22 cellular contexts compared by ENCODE assay signal in genomic region chr7:117759950-117760640, GRCh38.
DNase-seq lines count a peak whose midpoint lies in the region; ATAC-seq and TF ChIP-seq lines count a peak whose summit lies in the region.
"Had no signal": no experiment of that assay in that cellular context is flagged by ENCODE, and none has a peak within 500 bp of the region (broad histone marks: within the 10 kb centered on the region; RNA-seq: fewer than 3 reads in every experiment).

No MANE protein-coding gene starts in this region.

- H3K27me3 ChIP-seq in suprapubic skin: no peaks in the 10 kb centered on the region
- H3K27me3 ChIP-seq: foreskin keratinocyte, neural progenitor cell, thyroid gland had no signal

- ATAC-seq in HG02885 (IDR thresholded peaks at IDR 0.05; ENCODE audit: poor library complexity, unreplicated experiment): no peak
- ATAC-seq: foreskin keratinocyte, lower lobe of right lung had no signal

- DNase-seq in COLO829 (ENCODE audit: low spot score): peak; percentile 78
- DNase-seq in SK-N-MC (ENCODE audit: low read depth, low spot score): no peak
- DNase-seq in fibroblast of gingiva (ENCODE audit: low read depth): peak; percentile 13
- DNase-seq in myocyte (ENCODE audit: low read depth): peak; percentile 25
- no peak for DNase-seq in NK-92 treated with Interleukin-12 subunit alpha and Interleukin-12 subunit beta, amount 100 ng/mL, for 24 hours (lab: John Stamatoyannopoulos, UW)
- DNase-seq in suprapubic skin (ENCODE audit: low spot score in 2 of 2): no peak
- no peak for DNase-seq in SKM-1 treated with dmso at 0.1 percent for 144 hours (lab: John Stamatoyannopoulos, UW; ENCODE audit: unreplicated experiment)
- DNase-seq: activated B cell treated with CpG ODN at 0.5 μM for 24 hours; activated CD4-positive, alpha-beta T cell treated with anti-CD3 and anti-CD28 coated beads, Interleukin-2, amount 50 U/mL, for 4 hours; activated CD8-positive, alpha-beta memory T cell treated with anti-CD3 and anti-CD28 coated beads, Interleukin-2, amount 50 U/mL, for 4 hours; CD8-positive, alpha-beta memory T cell; foreskin keratinocyte; GF-D8; lower lobe of right lung; NCI-H1092; NCI-H2029 treated with DMSO at 0.1 percent for 48 hours; NCI-H510A; T1000; thyroid gland had no signal

- no peak for TF ChIP-seq POLR2A in suprapubic skin (IDR thresholded peaks at IDR 0.05)

- H3K9ac ChIP-seq in SK-N-MC (ENCODE audit: insufficient read length): no peak overlapping the region
- H3K9ac ChIP-seq: neural progenitor cell had no signal

- H3K27ac ChIP-seq in SK-N-MC (0 out of 2 replicates have a peak overlapping the region, but pooled peaks have one; percentile 25), suprapubic skin (no peak overlapping the region)
- H3K27ac ChIP-seq: foreskin keratinocyte, lower lobe of right lung, neural progenitor cell, RWPE1, thyroid gland had no signal

- no peaks in the 10 kb centered on the region for H3K4me1 ChIP-seq in suprapubic skin
- H3K4me1 ChIP-seq: foreskin keratinocyte, lower lobe of right lung, thyroid gland had no signal

- no peak for TF ChIP-seq EP300 in suprapubic skin (IDR thresholded peaks at IDR 0.05)

- H3K9me3 ChIP-seq in SK-N-MC (ENCODE audit: low read depth, low read length): no peaks in the 10 kb centered on the region
- H3K9me3 ChIP-seq in suprapubic skin: no peaks in the 10 kb centered on the region
- H3K9me3 ChIP-seq: lower lobe of right lung, thyroid gland had no signal

- TF ChIP-seq CTCF in suprapubic skin (IDR thresholded peaks at IDR 0.05): no peak

- 81% methylated on average over 9 of the region's 9 CpGs for WGBS in suprapubic skin

- H3K36me3 ChIP-seq in SK-N-MC (ENCODE audit: insufficient read depth, low read length) (peaks cover 11% of the 10 kb centered on the region), suprapubic skin (peaks cover 15% of the 10 kb centered on the region)

- no peak overlapping the region for H3K4me3 ChIP-seq in SK-N-MC
- H3K4me3 ChIP-seq in suprapubic skin: no peak overlapping the region
- H3K4me3 ChIP-seq: lower lobe of right lung, neural progenitor cell, thyroid gland had no signal

Comparison
In these comparisons a context has a peak if more than half of its experiments do, and no peak if none do; other contexts are left out.
1. DNase-seq: peak in COLO829 (single experiment), fibroblast of gingiva (single experiment) and myocyte (single experiment); none in SK-N-MC (single experiment), NK-92 treated with Interleukin-12 subunit alpha and Interleukin-12 subunit beta, amount 100 ng/mL, for 24 hours (single experiment), suprapubic skin (0 of 2) and SKM-1 treated with dmso at 0.1 percent for 144 hours (single experiment).